In the genomic region with DNA sequence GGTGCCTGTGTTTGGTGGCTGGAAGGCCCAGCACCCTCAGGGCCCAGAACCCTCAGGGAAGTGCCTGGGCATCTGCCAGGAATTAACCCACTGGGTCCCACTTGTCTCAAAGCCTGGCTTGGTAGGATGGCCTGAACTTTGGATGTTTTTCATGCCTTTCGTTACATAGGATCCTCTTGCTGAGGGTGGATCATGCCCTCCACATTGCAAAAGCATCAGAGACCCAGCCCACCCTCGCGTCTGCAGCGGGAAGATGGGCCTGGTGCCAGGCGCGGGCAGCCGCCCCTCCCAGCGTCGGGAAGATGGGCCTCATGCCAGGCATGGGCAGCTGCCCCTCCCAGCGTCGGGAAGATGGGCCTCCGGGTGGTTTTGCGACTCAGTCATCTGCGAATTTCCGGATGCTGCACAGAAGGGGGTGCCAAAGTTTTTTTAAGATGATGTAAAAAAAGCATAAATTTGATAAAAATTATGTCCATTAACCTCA, we compare ENCODE assay signal across 14 cellular contexts.
A peak's percentile ranks its signal among the peaks of the same experiment; 100 is the strongest.
DNase-seq lines count a peak whose midpoint lies in the region; ATAC-seq lines count a peak whose summit lies in the region.
"Had no signal": no experiment of that assay in that cellular context is flagged by ENCODE, and none has a peak within 500 bp of the region (broad histone marks: within the 10 kb centered on the region; RNA-seq: fewer than 3 reads in every experiment).

No MANE protein-coding gene starts in this region.

- H3K4me3 ChIP-seq in rectal smooth muscle tissue (ENCODE audit: low read length): no peak overlapping the region
- H3K4me3 ChIP-seq: esophagus squamous epithelium, hepatocyte had no signal

- H3K27me3 ChIP-seq in rectal smooth muscle tissue (ENCODE audit: control insufficient read depth, insufficient read depth, low read length): no peaks in the 10 kb centered on the region
- H3K27me3 ChIP-seq: esophagus squamous epithelium, hepatocyte had no signal

- H3K36me3 ChIP-seq in rectal smooth muscle tissue (ENCODE audit: control insufficient read depth, insufficient read depth, low read length): peaks cover 5% of the 10 kb centered on the region

- no peak overlapping the region for H3K9ac ChIP-seq in rectal smooth muscle tissue (ENCODE audit: low read length)

- H3K4me1 ChIP-seq in rectal smooth muscle tissue (ENCODE audit: control insufficient read depth, insufficient read depth, low read length): peaks cover 8% of the 10 kb centered on the region

- ATAC-seq in GM21381 (IDR thresholded peaks at IDR 0.05; ENCODE audit: unreplicated experiment): no peak
- no peak for ATAC-seq in activated CD4-positive, CD25-positive, alpha-beta regulatory T cell treated with anti-CD3 and anti-CD28 coated beads, Interleukin-2, amount 50 U/mL, for 24 hours

- H3K27ac ChIP-seq in rectal smooth muscle tissue (ENCODE audit: low read depth, low read length): peak overlapping the region; percentile 8
- H3K27ac ChIP-seq: esophagus squamous epithelium, hepatocyte had no signal

- DNase-seq in DMS79 treated with DMSO at 0.1 percent for 48 hours (lab: John Stamatoyannopoulos, UW): peak; percentile 85
- DNase-seq in NCI-H2029 (lab: John Stamatoyannopoulos, UW): peak; percentile 73
- DNase-seq in astrocyte of the hippocampus (ENCODE audit: low read depth, low spot score): peak; percentile 33
- DNase-seq in AG08395 (ENCODE audit: low spot score): no peak
- DNase-seq: activated CD4-positive, alpha-beta memory T cell treated with anti-CD3 and anti-CD28 coated beads, Interleukin-2, amount 10 ng/mL, durations not matched to agents 7 days and 5 days; CD4-positive, CD25-positive, alpha-beta regulatory T cell; esophagus squamous epithelium; HFFc6; KG1; stimulated activated CD4-positive, alpha-beta T cell treated with anti-CD3 and anti-CD28 coated beads, Interleukin-15, amount 100 ng/mL, for 24 hours had no signal
